Comparison of ENCODE assay signal across 12 cellular contexts in genomic region chr6:24907959-24908358, GRCh38. TPM values are rescaled to one million over a fixed set of nuclear protein-coding genes. Genes with fewer than 3 reads are reported as not detected.
DNase-seq lines count a peak whose midpoint lies in the region; ATAC-seq and FAIRE-seq lines count a peak whose summit lies in the region.
"Had no signal": no experiment of that assay in that cellular context is flagged by ENCODE, and none has a peak within 500 bp of the region (broad histone marks: within the 10 kb centered on the region; RNA-seq: fewer than 3 reads in every experiment).

No MANE protein-coding gene starts in this region.

- peaks cover 76% of the 10 kb centered on the region for H3K4me1 Mint-ChIP-seq in activated CD4-positive, alpha-beta T cell treated with anti-CD3 and anti-CD28 coated beads, Interleukin-2, amount 10 ng/mL, durations not matched to agents 24 days and 14 days
- H3K4me1 Mint-ChIP-seq in dendritic cell treated with granulocyte-macrophage colony-stimulating factor and Interleukin-4, amounts not matched to agents 40 ng/mL and 50 ng/mL, for 4 days (ENCODE audit: low read depth) = peaks cover 65% of the 10 kb centered on the region
- peaks cover 90% of the 10 kb centered on the region for H3K4me1 Mint-ChIP-seq in stimulated activated memory B cell treated with anti-CD40 and anti-IgM and Interleukin-4, amounts not matched to agents 10 μg/mL and 1 μg/mL and 100 μg/mL, for 72 hours

- DNase-seq in activated CD4-positive, alpha-beta T cell treated with anti-CD3 and anti-CD28 coated beads, Interleukin-2, amount 10 ng/mL, durations not matched to agents 24 days and 14 days = no peak
- no peak for DNase-seq in activated CD4-positive, alpha-beta T cell treated with anti-CD3 and anti-CD28 coated beads for 48 hours
- DNase-seq in NOMO-1 treated with DMSO at 0.1 percent for 48 hours (lab: John Stamatoyannopoulos, UW; ENCODE audit: unreplicated experiment) = peak; percentile 48
- DNase-seq in frontal cortex (ENCODE audit: low spot score in 2 of 2) = no peak
- no peak for DNase-seq in OCI-M1 (lab: John Stamatoyannopoulos, UW)
- DNase-seq: stimulated activated CD4-positive, alpha-beta T cell treated with anti-CD3 and anti-CD28 coated beads, Interleukin-1b, Interleukin-23, amount 100 ng/mL, for 48 hours; thyroid gland had no signal

- no peaks in the 10 kb centered on the region for H3K27me3 Mint-ChIP-seq in activated CD4-positive, alpha-beta T cell treated with anti-CD3 and anti-CD28 coated beads, Interleukin-2, amount 10 ng/mL, durations not matched to agents 24 days and 14 days
- H3K27me3 Mint-ChIP-seq in dendritic cell treated with granulocyte-macrophage colony-stimulating factor and Interleukin-4, amounts not matched to agents 40 ng/mL and 50 ng/mL, for 4 days = peaks cover 6% of the 10 kb centered on the region
- H3K27me3 Mint-ChIP-seq in stimulated activated memory B cell treated with anti-CD40 and anti-IgM and Interleukin-4, amounts not matched to agents 10 μg/mL and 1 μg/mL and 100 μg/mL, for 72 hours = no peaks in the 10 kb centered on the region

- intact Hi-C loops in activated CD4-positive, alpha-beta T cell treated with anti-CD3 and anti-CD28 coated beads, Interleukin-2, amount 10 ng/mL, durations not matched to agents 24 days and 14 days (cut with micrococcal nuclease) = loop anchor here (1.0 to 2.0 kb wide), 2 partner anchors 8 to 25 kb away; no protein-coding TSS in a partner anchor
- intact Hi-C loops in dendritic cell treated with granulocyte-macrophage colony-stimulating factor and Interleukin-4, amounts not matched to agents 40 ng/mL and 50 ng/mL, for 4 days (cut with micrococcal nuclease) = loop anchor here (2.0 kb wide), 1 partner anchor 51 kb away; no protein-coding TSS in a partner anchor

- no peak for ATAC-seq in stimulated activated memory B cell treated with anti-CD40 and anti-IgM and Interleukin-4, amounts not matched to agents 10 μg/mL and 1 μg/mL and 100 μg/mL, for 72 hours
- no peak for ATAC-seq in HG02852 (IDR thresholded peaks at IDR 0.05; ENCODE audit: unreplicated experiment)
- ATAC-seq: activated CD4-positive, CD25-positive, alpha-beta regulatory T cell treated with anti-CD3 and anti-CD28 coated beads, Interleukin-2, amount 50 U/mL, for 24 hours; K562 had no signal

- H3K4me3 Mint-ChIP-seq in activated CD4-positive, alpha-beta T cell treated with anti-CD3 and anti-CD28 coated beads, Interleukin-2, amount 10 ng/mL, durations not matched to agents 24 days and 14 days = peak overlapping the region; percentile 86
- H3K4me3 Mint-ChIP-seq in dendritic cell treated with granulocyte-macrophage colony-stimulating factor and Interleukin-4, amounts not matched to agents 40 ng/mL and 50 ng/mL, for 4 days = peak overlapping the region; percentile 39
- H3K4me3 Mint-ChIP-seq in stimulated activated memory B cell treated with anti-CD40 and anti-IgM and Interleukin-4, amounts not matched to agents 10 μg/mL and 1 μg/mL and 100 μg/mL, for 72 hours = peak overlapping the region; percentile 89

- FAIRE-seq in frontal cortex (lab: Jason Lieb, UNC) = no peak
- FAIRE-seq: K562 had no signal

- peak overlapping the region; percentile 93 for H3K27ac Mint-ChIP-seq in activated CD4-positive, alpha-beta T cell treated with anti-CD3 and anti-CD28 coated beads, Interleukin-2, amount 10 ng/mL, durations not matched to agents 24 days and 14 days
- H3K27ac Mint-ChIP-seq in dendritic cell treated with granulocyte-macrophage colony-stimulating factor and Interleukin-4, amounts not matched to agents 40 ng/mL and 50 ng/mL, for 4 days = peak overlapping the region; percentile 18
- H3K27ac Mint-ChIP-seq in stimulated activated memory B cell treated with anti-CD40 and anti-IgM and Interleukin-4, amounts not matched to agents 10 μg/mL and 1 μg/mL and 100 μg/mL, for 72 hours = peak overlapping the region; percentile 90

- H3K36me3 Mint-ChIP-seq in activated CD4-positive, alpha-beta T cell treated with anti-CD3 and anti-CD28 coated beads, Interleukin-2, amount 10 ng/mL, durations not matched to agents 24 days and 14 days (ENCODE audit: low read depth) = peaks cover 48% of the 10 kb centered on the region
- H3K36me3 Mint-ChIP-seq in dendritic cell treated with granulocyte-macrophage colony-stimulating factor and Interleukin-4, amounts not matched to agents 40 ng/mL and 50 ng/mL, for 4 days (ENCODE audit: low read depth) = no peaks in the 10 kb centered on the region
- H3K36me3 Mint-ChIP-seq in stimulated activated memory B cell treated with anti-CD40 and anti-IgM and Interleukin-4, amounts not matched to agents 10 μg/mL and 1 μg/mL and 100 μg/mL, for 72 hours = peaks cover 32% of the 10 kb centered on the region

- H3K9me3 Mint-ChIP-seq in activated CD4-positive, alpha-beta T cell treated with anti-CD3 and anti-CD28 coated beads, Interleukin-2, amount 10 ng/mL, durations not matched to agents 24 days and 14 days = peaks cover 2% of the 10 kb centered on the region
- H3K9me3 Mint-ChIP-seq in dendritic cell treated with granulocyte-macrophage colony-stimulating factor and Interleukin-4, amounts not matched to agents 40 ng/mL and 50 ng/mL, for 4 days = no peaks in the 10 kb centered on the region
- H3K9me3 Mint-ChIP-seq in stimulated activated memory B cell treated with anti-CD40 and anti-IgM and Interleukin-4, amounts not matched to agents 10 μg/mL and 1 μg/mL and 100 μg/mL, for 72 hours = peaks cover 2% of the 10 kb centered on the region

RNA-seq across cellular contexts. Expression of gene RIPOR2, which starts 27.8 kb away (rescaled TPM):
- 25.3 and 26.5 TPM in 2 replicates for total RNA-seq in activated CD4-positive, alpha-beta T cell treated with anti-CD3 and anti-CD28 coated beads, Interleukin-2, amount 10 ng/mL, durations not matched to agents 24 days and 14 days
- 17.9 TPM for total RNA-seq in frontal cortex

Comparison
In these comparisons a context has a peak if more than half of its experiments do, and no peak if none do; other contexts are left out.
1. H3K27ac Mint-ChIP-seq: peak in every context shown above with its lines; median percentile 93 in activated CD4-positive, alpha-beta T cell treated with anti-CD3 and anti-CD28 coated beads, Interleukin-2, amount 10 ng/mL, durations not matched to agents 24 days and 14 days; 90 in stimulated activated memory B cell treated with anti-CD40 and anti-IgM and Interleukin-4, amounts not matched to agents 10 μg/mL and 1 μg/mL and 100 μg/mL, for 72 hours; 18 in dendritic cell treated with granulocyte-macrophage colony-stimulating factor and Interleukin-4, amounts not matched to agents 40 ng/mL and 50 ng/mL, for 4 days.
2. H3K4me3 Mint-ChIP-seq: peak in every context shown above with its lines; median percentile 89 in stimulated activated memory B cell treated with anti-CD40 and anti-IgM and Interleukin-4, amounts not matched to agents 10 μg/mL and 1 μg/mL and 100 μg/mL, for 72 hours; 86 in activated CD4-positive, alpha-beta T cell treated with anti-CD3 and anti-CD28 coated beads, Interleukin-2, amount 10 ng/mL, durations not matched to agents 24 days and 14 days; 39 in dendritic cell treated with granulocyte-macrophage colony-stimulating factor and Interleukin-4, amounts not matched to agents 40 ng/mL and 50 ng/mL, for 4 days.